Comparison of ENCODE assay signal across 8 cellular contexts in the genomic region with DNA sequence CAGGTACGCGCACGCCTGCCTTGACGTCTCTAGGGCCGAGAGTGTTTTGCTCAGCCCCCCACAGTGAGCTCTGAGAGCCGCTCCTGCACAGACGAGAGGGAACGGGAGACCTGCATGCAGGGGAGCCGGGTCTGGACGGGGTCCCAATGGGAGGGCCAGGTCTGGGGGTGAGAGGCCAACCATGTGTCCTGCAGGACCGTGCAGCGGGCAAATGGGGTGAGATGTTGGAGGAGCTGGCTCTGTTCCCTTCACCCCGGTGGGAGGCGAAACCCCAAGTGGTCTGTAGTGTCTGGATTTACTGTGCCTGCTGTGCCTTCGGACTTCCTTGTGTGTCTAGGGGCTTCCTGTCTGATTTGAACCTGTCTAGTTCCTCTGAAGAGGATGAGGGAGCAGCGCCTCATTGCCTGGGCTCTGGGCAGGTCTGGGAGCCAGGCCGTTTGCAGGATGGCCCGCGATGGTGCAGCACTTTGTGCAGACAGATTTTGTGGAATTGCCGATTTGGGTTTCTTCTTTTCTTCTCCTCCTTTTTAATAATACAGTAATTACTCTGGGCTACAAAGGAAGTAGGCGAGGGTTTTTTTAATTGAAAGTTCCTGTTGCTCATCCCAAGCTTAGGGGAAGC. TPM values are rescaled to one million over a fixed set of nuclear protein-coding genes. Genes with fewer than 3 reads are reported as not detected.
DNase-seq lines count a peak whose midpoint lies in the region; ATAC-seq, FAIRE-seq and TF ChIP-seq lines count a peak whose summit lies in the region.

No MANE protein-coding gene starts in this region.

- H3K27me3 Mint-ChIP-seq in T-cell = no peaks in the 10 kb centered on the region

- TF ChIP-seq CTCF in foreskin fibroblast (IDR thresholded peaks at IDR 0.05; ENCODE audit: low read depth, low read length) = no peak

- no peaks in the 10 kb centered on the region for H3K9me3 ChIP-seq in skeletal muscle tissue (ENCODE audit: control insufficient read depth in 3 of 3, low read length in 3 of 3)

- H3K27me3 ChIP-seq in skeletal muscle tissue (ENCODE audit: control insufficient read depth in 3 of 3, insufficient read depth in 3 of 3, low read length in 3 of 3) = no peaks in the 10 kb centered on the region

- peak overlapping the region; percentile 74 to 82 for H3K4me3 ChIP-seq in foreskin fibroblast (ENCODE audit: low read depth in 1 of 2, low read length in 2 of 2)
- peak overlapping the region; percentile 35 to 80 (median 80) for H3K4me3 ChIP-seq in skeletal muscle tissue (ENCODE audit: low read length in 3 of 3)

- CTCF ChIA-PET in T-cell (lab: Charles Lee) = interaction anchor here (0.5 to 0.7 kb wide), 2 partner anchors 15 to 156 kb away, joined by 3 read pairs; no protein-coding TSS in a partner anchor

- H3K36me3 ChIP-seq in skeletal muscle tissue (ENCODE audit: control insufficient read depth in 3 of 3, insufficient read depth in 3 of 3, low read length in 3 of 3) = no peaks in the 10 kb centered on the region

- H3K4me1 ChIP-seq in skeletal muscle tissue (ENCODE audit: control insufficient read depth in 3 of 3, insufficient read depth in 3 of 3, low read length in 3 of 3) = peaks cover 21 to 44% (median 36%) of the 10 kb centered on the region in 3 donors

- H3K27ac ChIP-seq in skeletal muscle tissue (ENCODE audit: low read depth, low read length) = peak overlapping the region; percentile 82

- peaks cover 28 to 43% (median 36%) of the 10 kb centered on the region in 3 donors for H3K4me1 Mint-ChIP-seq in T-cell

- DNase-seq in NOMO-1 treated with DMSO at 0.1 percent for 48 hours (lab: John Stamatoyannopoulos, UW; ENCODE audit: unreplicated experiment) (peak; percentile 17), NOMO-1 (lab: John Stamatoyannopoulos, UW; ENCODE audit: unreplicated experiment in 2 of 2) (no peak), T-cell (no peak), foreskin fibroblast (peak in 1 of 2 donors; percentile 21), foreskin melanocyte (no peak), HTR-8/SVneo (ENCODE audit: insufficient read length, low spot score) (no peak), LoVo (ENCODE audit: low spot score) (no peak)

- no peaks in the 10 kb centered on the region for H3K36me3 Mint-ChIP-seq in T-cell

- POLR2A ChIA-PET in T-cell (lab: Charles Lee) = interaction anchor here (0.5 to 1.0 kb wide), 2 partner anchors 9 to 99 kb away, joined by 3 to 4 read pairs; no protein-coding TSS in a partner anchor

- ATAC-seq in T-cell (replicated peaks in 1 of 4) = no peak

- peak overlapping the region; percentile 87 to 96 (median 92) for H3K4me3 Mint-ChIP-seq in T-cell

- peak overlapping the region; percentile 98 for H3K27ac Mint-ChIP-seq in T-cell

- H3K9me3 Mint-ChIP-seq in T-cell = no peaks in the 10 kb centered on the region

- H3K9ac ChIP-seq in skeletal muscle tissue (ENCODE audit: low read depth in 1 of 3, low read length in 3 of 3) = peak overlapping the region; percentile 33 to 64 (median 56)

- FAIRE-seq in HTR-8/SVneo (lab: Jason Lieb, UNC) = no peak

RNA-seq across cellular contexts. Expression of gene CSNK1G2, which starts 2.1 kb away (rescaled TPM):
- 100 to 1,000 TPM; 104 to 181 (median 161) TPM for total RNA-seq in T-cell
- total RNA-seq in skeletal muscle tissue = 24.0 TPM

RNA-seq across cellular contexts. Expression of gene ADAT3, which starts 37.8 kb away (rescaled TPM):
- total RNA-seq in T-cell = 10 to 100 TPM in 1 of 5 donors, 1 to 10 TPM in 4; 6.0 to 16.1 (median 7.7) TPM
- 1.0 TPM for total RNA-seq in skeletal muscle tissue

RNA-seq across cellular contexts. Expression of gene SCAMP4, which starts 37.8 kb away (rescaled TPM):
- 10 to 100 TPM; 24.8 to 49.2 (median 27.5) TPM for total RNA-seq in T-cell
- 8.9 TPM for total RNA-seq in skeletal muscle tissue

RNA-seq across cellular contexts. Expression of gene ABHD17A, which starts 57.7 kb away (rescaled TPM):
- total RNA-seq in T-cell (100 to 1,000 TPM; 136 to 185 (median 151) TPM), skeletal muscle tissue (52.7 TPM)
